In the genomic region with DNA sequence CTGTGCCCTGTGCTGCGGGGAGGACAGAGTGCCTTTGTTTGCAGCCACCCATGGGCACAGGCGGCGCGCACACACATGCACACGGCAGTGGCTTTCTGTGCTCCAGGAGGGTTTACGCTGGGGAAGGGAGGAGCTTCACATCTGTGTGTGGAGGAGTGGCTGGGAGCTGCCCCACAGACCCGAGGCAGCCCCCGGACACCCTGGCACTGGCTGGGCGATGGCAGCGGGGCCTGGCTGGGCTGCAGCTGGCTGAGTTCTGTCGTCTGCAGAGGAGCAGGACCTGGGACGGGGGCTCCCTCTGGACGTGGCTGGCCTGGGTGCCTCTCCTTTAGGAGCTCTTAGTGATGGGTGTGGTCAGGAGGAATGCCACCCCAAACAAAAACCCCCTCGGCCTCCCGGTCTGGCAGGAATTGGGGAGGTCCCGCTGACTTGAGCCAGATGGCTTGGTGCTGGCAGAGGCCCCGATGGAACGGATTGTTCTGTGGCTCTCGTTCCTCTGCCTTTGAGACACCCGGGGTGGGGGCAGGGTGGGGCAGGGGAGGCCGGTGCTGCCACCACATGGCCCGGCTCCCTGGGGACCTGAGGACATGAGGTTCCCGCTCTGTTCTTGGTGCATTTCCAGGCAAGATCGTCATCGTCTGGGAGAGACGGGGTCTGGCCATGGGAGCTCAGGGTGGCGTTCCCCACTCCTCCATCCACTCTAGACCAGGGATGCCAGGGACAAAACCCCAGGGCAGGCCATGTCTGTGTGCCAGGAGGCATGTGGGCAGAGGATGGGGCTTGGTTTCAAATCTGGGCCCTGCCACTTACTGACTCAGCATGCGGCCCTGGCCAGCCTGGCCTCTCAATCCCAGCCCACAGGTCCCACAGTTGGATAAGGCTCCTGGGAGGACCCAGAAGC, we compare ENCODE assay signal across 13 cellular contexts.
DNase-seq lines count a peak whose midpoint lies in the region; ATAC-seq and TF ChIP-seq lines count a peak whose summit lies in the region.
"Had no signal": no experiment of that assay in that cellular context is flagged by ENCODE, and none has a peak within 500 bp of the region (broad histone marks: within the 10 kb centered on the region; RNA-seq: fewer than 3 reads in every experiment).

No MANE protein-coding gene starts in this region.

- DNase-seq in Daoy (ENCODE audit: low read depth): peak; percentile 40
- DNase-seq in inferior parietal cortex (ENCODE audit: extremely low spot score): peak; percentile 30
- DNase-seq in gastrocnemius medialis: peak; percentile 18 to 47
- no peak for DNase-seq in activated CD4-positive, alpha-beta memory T cell treated with anti-CD3 and anti-CD28 coated beads, Interleukin-2, amount 10 ng/mL, durations not matched to agents 7 days and 5 days
- no peak for DNase-seq in HuH-7.5 (ENCODE audit: low spot score)
- no peak for DNase-seq in activated T-helper 2 cell treated with anti-CD3 and anti-CD28 coated beads, Interferon-gamma antibody, Interleukin-2, Interleukin-4, amounts not matched to agents 10 μg/mL and 5 μg/mL and 100 μg/mL, durations not matched to agents 14 hours and 24 hours and 36 hours (ENCODE audit: low spot score)
- DNase-seq: EL, NCI-H82 had no signal

- no peaks in the 10 kb centered on the region for H3K9me3 ChIP-seq in gastrocnemius medialis
- H3K9me3 ChIP-seq: BLaER1 had no signal

- H3K36me3 Mint-ChIP-seq in activated CD4-positive, alpha-beta memory T cell treated with anti-CD3 and anti-CD28 coated beads, Interleukin-2, amount 10 ng/mL, durations not matched to agents 7 days and 5 days (ENCODE audit: low read depth): no peaks in the 10 kb centered on the region
- no peaks in the 10 kb centered on the region for H3K36me3 Mint-ChIP-seq in activated T-helper 2 cell treated with anti-CD3 and anti-CD28 coated beads, Interferon-gamma antibody, Interleukin-2, Interleukin-4, amounts not matched to agents 10 μg/mL and 5 μg/mL and 100 μg/mL, durations not matched to agents 14 hours and 24 hours and 36 hours (ENCODE audit: low read depth)
- H3K36me3 Mint-ChIP-seq: activated naive CD4-positive, alpha-beta T cell treated with anti-CD3 and anti-CD28 coated beads, Interleukin-2, amount 50 U/mL, for 72 hours had no signal

- H3K4me3 ChIP-seq in gastrocnemius medialis: peak overlapping the region in 1 of 4 donors; percentile 13
- H3K4me3 ChIP-seq: BLaER1 had no signal

- peaks cover 0 to 6% of the 10 kb centered on the region in 2 donors for H3K4me1 ChIP-seq in gastrocnemius medialis

- intact Hi-C loops in gastrocnemius medialis (cut with DNase I; ENCODE audit: low total_unique reads): no loop called here
- intact Hi-C loops in activated T-helper 2 cell treated with anti-CD3 and anti-CD28 coated beads, Interferon-gamma antibody, Interleukin-2, Interleukin-4, amounts not matched to agents 10 μg/mL and 5 μg/mL and 100 μg/mL, durations not matched to agents 14 hours and 24 hours and 36 hours (cut with micrococcal nuclease): no loop called here

- H3K27me3 ChIP-seq in gastrocnemius medialis: no peaks in the 10 kb centered on the region
- H3K27me3 ChIP-seq: BLaER1 had no signal

- peak overlapping the region; percentile 52 for H3K27ac ChIP-seq in VCaP
- H3K27ac ChIP-seq in gastrocnemius medialis: peak overlapping the region in 2 of 4 donors; percentile 24 to 70
- H3K27ac ChIP-seq: BLaER1 had no signal

- no peaks in the 10 kb centered on the region for H3K4me1 Mint-ChIP-seq in activated CD4-positive, alpha-beta memory T cell treated with anti-CD3 and anti-CD28 coated beads, Interleukin-2, amount 10 ng/mL, durations not matched to agents 7 days and 5 days
- H3K4me1 Mint-ChIP-seq in activated T-helper 2 cell treated with anti-CD3 and anti-CD28 coated beads, Interferon-gamma antibody, Interleukin-2, Interleukin-4, amounts not matched to agents 10 μg/mL and 5 μg/mL and 100 μg/mL, durations not matched to agents 14 hours and 24 hours and 36 hours (ENCODE audit: low read depth): no peaks in the 10 kb centered on the region

- in situ Hi-C loops in gastrocnemius medialis (cut with MboI; ENCODE audit: low sequenced_read_pairs in 4 of 4): no loop called here

- peaks cover under 1% of the 10 kb centered on the region for H3K9me3 Mint-ChIP-seq in activated CD4-positive, alpha-beta memory T cell treated with anti-CD3 and anti-CD28 coated beads, Interleukin-2, amount 10 ng/mL, durations not matched to agents 7 days and 5 days
- peaks cover 2% of the 10 kb centered on the region for H3K9me3 Mint-ChIP-seq in activated T-helper 2 cell treated with anti-CD3 and anti-CD28 coated beads, Interferon-gamma antibody, Interleukin-2, Interleukin-4, amounts not matched to agents 10 μg/mL and 5 μg/mL and 100 μg/mL, durations not matched to agents 14 hours and 24 hours and 36 hours

- TF ChIP-seq CTCF in VCaP (conservative IDR thresholded peaks at IDR 0.05): no peak
- TF ChIP-seq CTCF in gastrocnemius medialis (IDR thresholded peaks at IDR 0.05 in 4 of 5, conservative IDR thresholded peaks at IDR 0.05 in 1 of 5): no peak

- CTCF ChIA-PET in activated CD4-positive, alpha-beta memory T cell treated with anti-CD3 and anti-CD28 coated beads, Interleukin-2, amount 10 ng/mL, durations not matched to agents 7 days and 5 days (lab: Charles Lee): no interaction called here

- H3K4me3 Mint-ChIP-seq in activated CD4-positive, alpha-beta memory T cell treated with anti-CD3 and anti-CD28 coated beads, Interleukin-2, amount 10 ng/mL, durations not matched to agents 7 days and 5 days: no peak overlapping the region
- H3K4me3 Mint-ChIP-seq in activated T-helper 2 cell treated with anti-CD3 and anti-CD28 coated beads, Interferon-gamma antibody, Interleukin-2, Interleukin-4, amounts not matched to agents 10 μg/mL and 5 μg/mL and 100 μg/mL, durations not matched to agents 14 hours and 24 hours and 36 hours (ENCODE audit: low read depth): no peak overlapping the region

- no peak for TF ChIP-seq POLR2A in gastrocnemius medialis (IDR thresholded peaks at IDR 0.05)

- POLR2A ChIA-PET in activated CD4-positive, alpha-beta memory T cell treated with anti-CD3 and anti-CD28 coated beads, Interleukin-2, amount 10 ng/mL, durations not matched to agents 7 days and 5 days (lab: Charles Lee): no interaction called here

- peak; percentile 18 to 76 for ATAC-seq in gastrocnemius medialis
- no peak for ATAC-seq in HG03354 (IDR thresholded peaks at IDR 0.05; ENCODE audit: poor library complexity, severe bottlenecking, unreplicated experiment)
- ATAC-seq: activated naive CD4-positive, alpha-beta T cell treated with anti-CD3 and anti-CD28 coated beads, Interleukin-2, amount 50 U/mL, for 72 hours; HCT116 had no signal

- no peaks in the 10 kb centered on the region for H3K36me3 ChIP-seq in gastrocnemius medialis
- H3K36me3 ChIP-seq: BLaER1 had no signal

- no peaks in the 10 kb centered on the region for H3K27me3 Mint-ChIP-seq in activated CD4-positive, alpha-beta memory T cell treated with anti-CD3 and anti-CD28 coated beads, Interleukin-2, amount 10 ng/mL, durations not matched to agents 7 days and 5 days
- H3K27me3 Mint-ChIP-seq in activated T-helper 2 cell treated with anti-CD3 and anti-CD28 coated beads, Interferon-gamma antibody, Interleukin-2, Interleukin-4, amounts not matched to agents 10 μg/mL and 5 μg/mL and 100 μg/mL, durations not matched to agents 14 hours and 24 hours and 36 hours (ENCODE audit: low read depth): no peaks in the 10 kb centered on the region

- no peak overlapping the region for H3K27ac Mint-ChIP-seq in activated CD4-positive, alpha-beta memory T cell treated with anti-CD3 and anti-CD28 coated beads, Interleukin-2, amount 10 ng/mL, durations not matched to agents 7 days and 5 days
- no peak overlapping the region for H3K27ac Mint-ChIP-seq in activated T-helper 2 cell treated with anti-CD3 and anti-CD28 coated beads, Interferon-gamma antibody, Interleukin-2, Interleukin-4, amounts not matched to agents 10 μg/mL and 5 μg/mL and 100 μg/mL, durations not matched to agents 14 hours and 24 hours and 36 hours
- H3K27ac Mint-ChIP-seq: activated naive CD4-positive, alpha-beta T cell treated with anti-CD3 and anti-CD28 coated beads, Interleukin-2, amount 50 U/mL, for 72 hours had no signal

Comparison
In these comparisons a context has a peak if more than half of its experiments do, and no peak if none do; other contexts are left out.
1. DNase-seq: peak in Daoy (single experiment), inferior parietal cortex (single experiment) and gastrocnemius medialis (2 of 2); none in activated CD4-positive, alpha-beta memory T cell treated with anti-CD3 and anti-CD28 coated beads, Interleukin-2, amount 10 ng/mL, durations not matched to agents 7 days and 5 days (single experiment), HuH-7.5 (single experiment) and activated T-helper 2 cell treated with anti-CD3 and anti-CD28 coated beads, Interferon-gamma antibody, Interleukin-2, Interleukin-4, amounts not matched to agents 10 μg/mL and 5 μg/mL and 100 μg/mL, durations not matched to agents 14 hours and 24 hours and 36 hours (single experiment).